Comparison of ENCODE assay signal across 8 cellular contexts in genomic region chr9:98247826-98248657, GRCh38. TPM values are rescaled to one million over a fixed set of nuclear protein-coding genes. Genes with fewer than 3 reads are reported as not detected.
DNase-seq lines count a peak whose midpoint lies in the region; FAIRE-seq and TF ChIP-seq lines count a peak whose summit lies in the region.

No MANE protein-coding gene starts in this region.

- H3K4me3 Mint-ChIP-seq in chondrocyte (ENCODE audit: unreplicated experiment): no peak overlapping the region

- H3K23ac ChIP-seq in neuronal stem cell (ENCODE audit: low read depth, low read length, poor library complexity): no peak overlapping the region

- no peak overlapping the region for H3K4ac ChIP-seq in neuronal stem cell (ENCODE audit: low read length)

- H3K9me3 ChIP-seq in left ventricle myocardium inferior (replicated peaks): no peaks in the 10 kb centered on the region
- no peaks in the 10 kb centered on the region for H3K9me3 ChIP-seq in neuronal stem cell (replicated peaks in 1 of 2; ENCODE audit: control insufficient read depth in 2 of 2, insufficient read depth in 1 of 2, low read depth in 1 of 2, low read length in 2 of 2)
- H3K9me3 ChIP-seq in vagina: no peaks in the 10 kb centered on the region
- no peaks in the 10 kb centered on the region for H3K9me3 ChIP-seq in small intestine (ENCODE audit: control insufficient read depth, low read depth)

- no CpG with 5 or more reads among the region's 8 CpGs for WGBS in neuronal stem cell (ENCODE audit: extremely low coverage in 2 of 2, insufficient read length in 2 of 2, insufficient replicate concordance in 1 of 2), 2 donors
- 75 to 84% (median 80%) methylated on average over 8 of the region's 8 CpGs for WGBS in small intestine, 3 donors

- no peak overlapping the region for H2AFZ ChIP-seq in neuronal stem cell (ENCODE audit: low read length)

- no peak overlapping the region for H4K91ac ChIP-seq in neuronal stem cell (ENCODE audit: low read depth, low read length, poor library complexity)

- H3K27ac ChIP-seq in left ventricle myocardium inferior (replicated peaks) (peak overlapping the region; percentile 82), neuronal stem cell (replicated peaks; ENCODE audit: low read length) (no peak overlapping the region), vagina (peak overlapping the region; percentile 85), small intestine (ENCODE audit: low read depth in 1 of 2, low read length in 1 of 2) (peak overlapping the region in 1 of 2 donors; percentile 54)

- H2BK5ac ChIP-seq in neuronal stem cell (ENCODE audit: low read length): no peak overlapping the region

- no peak overlapping the region for H3K9ac ChIP-seq in neuronal stem cell (ENCODE audit: low read depth, low read length, poor library complexity)

- H3K27me3 Mint-ChIP-seq in chondrocyte (ENCODE audit: low read depth): no peaks in the 10 kb centered on the region

- H2BK120ac ChIP-seq in neuronal stem cell (ENCODE audit: low read depth, low read length): no peak overlapping the region

- H3K27me3 ChIP-seq in left ventricle myocardium inferior (ENCODE audit: low read depth) (no peaks in the 10 kb centered on the region), neuronal stem cell (ENCODE audit: control insufficient read depth in 3 of 3, insufficient read depth in 3 of 3, low read depth in 1 of 3, low read length in 3 of 3) (peaks cover 0 to 16% (median 0%) of the 10 kb centered on the region in 3 experiments), vagina (no peaks in the 10 kb centered on the region), small intestine (ENCODE audit: control insufficient read depth in 2 of 2, insufficient read depth in 2 of 2, low read length in 2 of 2) (no peaks in the 10 kb centered on the region)

- DNase-seq in left ventricle myocardium inferior: no peak
- no peak for DNase-seq in cardiac septum (ENCODE audit: low spot score)
- DNase-seq in chondrocyte (ENCODE audit: low spot score): no peak
- no peak for DNase-seq in neuronal stem cell (ENCODE audit: low spot score)
- no peak for DNase-seq in vagina (ENCODE audit: extremely low spot score in 2 of 2)
- DNase-seq in stimulated activated naive CD4-positive, alpha-beta T cell treated with Interleukin-2 at 50 U/mL for 16 hours (lab: John Stamatoyannopoulos, UW): no peak
- DNase-seq in AG08396 (ENCODE audit: low spot score): no peak
- no peak for DNase-seq in small intestine

- peaks cover 24% of the 10 kb centered on the region for H3K4me1 ChIP-seq in left ventricle myocardium inferior
- peaks cover 6 to 11% of the 10 kb centered on the region in 2 donors for H3K4me1 ChIP-seq in neuronal stem cell (ENCODE audit: control insufficient read depth in 2 of 2, insufficient read depth in 1 of 2, low read depth in 1 of 2, low read length in 2 of 2)
- peaks cover 46% of the 10 kb centered on the region for H3K4me1 ChIP-seq in vagina
- peaks cover 0 to 1% of the 10 kb centered on the region in 2 donors for H3K4me1 ChIP-seq in small intestine (ENCODE audit: control insufficient read depth in 2 of 2, insufficient read depth in 1 of 2, low read depth in 1 of 2, low read length in 1 of 2)

- peak overlapping the region; percentile 70 for H2AK5ac ChIP-seq in neuronal stem cell (ENCODE audit: low read depth, low read length)

- TF ChIP-seq CTCF in left ventricle myocardium inferior (IDR thresholded peaks at IDR 0.05; ENCODE audit: borderline replicate concordance) (no peak), chondrocyte (IDR thresholded peaks at IDR 0.05) (no peak), vagina (IDR thresholded peaks at IDR 0.05) (no peak)

- H3K36me3 ChIP-seq in left ventricle myocardium inferior (peaks cover 3% of the 10 kb centered on the region), neuronal stem cell (replicated peaks in 1 of 2; ENCODE audit: control insufficient read depth in 2 of 2, insufficient read depth in 2 of 2, low read length in 2 of 2) (no peaks in the 10 kb centered on the region), vagina (no peaks in the 10 kb centered on the region), small intestine (ENCODE audit: control insufficient read depth in 2 of 2, insufficient read depth in 2 of 2, low read length in 2 of 2) (peaks cover 2 to 8% of the 10 kb centered on the region in 2 donors)

- H3K4me1 Mint-ChIP-seq in chondrocyte (ENCODE audit: low read depth): peaks cover 60% of the 10 kb centered on the region

- FAIRE-seq in small intestine (lab: Jason Lieb, UNC): no peak

- H3K79me1 ChIP-seq in neuronal stem cell (ENCODE audit: low read depth, low read length): no peaks in the 10 kb centered on the region

- H3K27ac Mint-ChIP-seq in chondrocyte (ENCODE audit: unreplicated experiment): peak overlapping the region; percentile 93

- TF ChIP-seq POLR2A in vagina (IDR thresholded peaks at IDR 0.05): no peak

- no peak overlapping the region for H4K8ac ChIP-seq in neuronal stem cell (ENCODE audit: low read depth, low read length)

- no peak overlapping the region for H2BK12ac ChIP-seq in neuronal stem cell (ENCODE audit: low read length)

- H3K14ac ChIP-seq in neuronal stem cell (ENCODE audit: low read length): no peak overlapping the region

- H2BK15ac ChIP-seq in neuronal stem cell (ENCODE audit: low read length): no peak overlapping the region

- H3K18ac ChIP-seq in neuronal stem cell (ENCODE audit: low read length): peak overlapping the region; percentile 82

- intact Hi-C loops in left ventricle myocardium inferior (cut with micrococcal nuclease) (no loop called here), cardiac septum (cut with DNase I) (no loop called here), vagina (cut with DNase I) (no loop called here)

- H3K9me3 Mint-ChIP-seq in chondrocyte (ENCODE audit: low read depth): no peaks in the 10 kb centered on the region

- H3K4me3 ChIP-seq in left ventricle myocardium inferior (no peak overlapping the region), neuronal stem cell (ENCODE audit: low read length in 2 of 2) (no peak overlapping the region), vagina (no peak overlapping the region), small intestine (ENCODE audit: low read depth in 1 of 2, low read length in 2 of 2) (no peak overlapping the region)

- H3K4me2 ChIP-seq in neuronal stem cell (ENCODE audit: insufficient read depth, low read length, poor library complexity, severe bottlenecking): no peak overlapping the region

- peaks cover 9% of the 10 kb centered on the region for H3K36me3 Mint-ChIP-seq in chondrocyte (ENCODE audit: low read depth)

RNA-seq across cellular contexts. Expression of gene TBC1D2, which starts 7.4 kb away (rescaled TPM):
- total RNA-seq in left ventricle myocardium inferior: 1.7 TPM
- 2.0 TPM for total RNA-seq in cardiac septum
- 24.3 to 30.8 TPM (median 24.5 TPM) in 3 replicates for total RNA-seq in chondrocyte
- 0.93 TPM for polyA plus RNA-seq in neuronal stem cell (2013, experiment 1 of 2)
- polyA plus RNA-seq in neuronal stem cell (2013, experiment 2 of 2): 0.93 TPM
- 28.0 TPM for total RNA-seq in vagina
- 10 to 100 TPM; 12.2 to 42.0 (median 24.0) TPM for polyA plus RNA-seq in small intestine

RNA-seq across cellular contexts. Expression of gene CORO2A, which starts 55.6 kb away (rescaled TPM):
- total RNA-seq in left ventricle myocardium inferior: 0.14 TPM
- total RNA-seq in cardiac septum: 0.19 TPM
- total RNA-seq in chondrocyte: 10.1 to 17.4 TPM (median 10.2 TPM) in 3 replicates
- 4.3 TPM for polyA plus RNA-seq in neuronal stem cell (2013, experiment 1 of 2)
- 4.5 TPM for polyA plus RNA-seq in neuronal stem cell (2013, experiment 2 of 2)
- total RNA-seq in vagina: 17.4 TPM
- polyA plus RNA-seq in small intestine: 10 to 100 TPM; 35.1 to 57.0 (median 45.3) TPM
